20 cellular contexts compared by ENCODE assay signal in genomic region chr10:42593284-42593683, GRCh38. TPM values are rescaled to one million over a fixed set of nuclear protein-coding genes. Genes with fewer than 3 reads are reported as not detected.
DNase-seq lines count a peak whose midpoint lies in the region; ATAC-seq, FAIRE-seq and TF ChIP-seq lines count a peak whose summit lies in the region.
"Had no signal": no experiment of that assay in that cellular context is flagged by ENCODE, and none has a peak within 500 bp of the region (broad histone marks: within the 10 kb centered on the region; RNA-seq: fewer than 3 reads in every experiment).

No MANE protein-coding gene starts in this region.

- DNase-seq in right lobe of liver = no peak
- no peak for DNase-seq in adipocyte (ENCODE audit: low read depth)
- no peak for DNase-seq in endodermal cell
- no peak for DNase-seq in urothelium cell line (ENCODE audit: low spot score)
- no peak for DNase-seq in cerebellum (ENCODE audit: low spot score)
- no peak for DNase-seq in NCI-H1930 (lab: John Stamatoyannopoulos, UW)
- DNase-seq: Calu3; CD4-positive, alpha-beta memory T cell; DMS79 treated with DMSO at 0.1 percent for 48 hours; H7; KG1; NCI-H1105 treated with DMSO at 0.1 percent for 48 hours; NCI-H187; NCI-H2227 treated with DMSO at 0.1 percent for 48 hours; NCI-H510A treated with DMSO at 0.1 percent for 48 hours; NCI-H774; SHP77 had no signal

- no peak for TF ChIP-seq RAD21 in liver (IDR thresholded peaks at IDR 0.05)

- H3K4me1 Mint-ChIP-seq in endodermal cell = no peaks in the 10 kb centered on the region
- H3K4me1 Mint-ChIP-seq: CD4-positive, alpha-beta memory T cell had no signal

- H3K9me3 ChIP-seq in liver (ENCODE audit: control insufficient read depth in 4 of 4, low read length in 3 of 4) (peaks cover 22 to 64% (median 47%) of the 10 kb centered on the region in 4 donors), right lobe of liver (peaks cover 0 to 31% (median 15%) of the 10 kb centered on the region in 4 donors), adipocyte (ENCODE audit: control insufficient read depth, low read length) (peaks cover 67% of the 10 kb centered on the region), endodermal cell (ENCODE audit: control insufficient read depth, low read length) (peaks cover 67% of the 10 kb centered on the region)

- ATAC-seq in right lobe of liver (no peak), HG02798 (IDR thresholded peaks at IDR 0.05; ENCODE audit: poor library complexity, unreplicated experiment) (no peak)

- TF ChIP-seq CTCF in liver (IDR thresholded peaks at IDR 0.05; ENCODE audit: low read depth, low read length, missing input control) (no peak), right lobe of liver (IDR thresholded peaks at IDR 0.05) (no peak), endodermal cell (conservative IDR thresholded peaks at IDR 0.05) (no peak)

- no peaks in the 10 kb centered on the region for H3K27me3 Mint-ChIP-seq in endodermal cell (ENCODE audit: insufficient read depth)
- H3K27me3 Mint-ChIP-seq: CD4-positive, alpha-beta memory T cell had no signal

- H3K27ac ChIP-seq in liver (ENCODE audit: low read depth in 1 of 2, low read length in 2 of 2) (no peak overlapping the region), right lobe of liver (no peak overlapping the region), endodermal cell (ENCODE audit: low read depth, low read length) (no peak overlapping the region)
- H3K27ac ChIP-seq: SK-N-MC had no signal

- no peaks in the 10 kb centered on the region for H3K27me3 ChIP-seq in liver (ENCODE audit: control insufficient read depth in 4 of 4, insufficient read depth in 4 of 4, low read length in 3 of 4)
- H3K27me3 ChIP-seq in right lobe of liver = no peaks in the 10 kb centered on the region
- H3K27me3 ChIP-seq in adipocyte (replicated peaks; ENCODE audit: control insufficient read depth, insufficient read depth, low read length) = no peaks in the 10 kb centered on the region
- H3K27me3 ChIP-seq in endodermal cell (ENCODE audit: control insufficient read depth, insufficient read depth, low read length, poor library complexity, severe bottlenecking) = no peaks in the 10 kb centered on the region

- TF ChIP-seq POLR2A in right lobe of liver (IDR thresholded peaks at IDR 0.05) = no peak

- H3K36me3 ChIP-seq in liver (ENCODE audit: control insufficient read depth in 4 of 4, insufficient read depth in 3 of 4, low read depth in 1 of 4, low read length in 3 of 4) = peaks cover 8 to 72% (median 60%) of the 10 kb centered on the region in 4 donors
- H3K36me3 ChIP-seq in right lobe of liver = peaks cover 0 to 33% (median 14%) of the 10 kb centered on the region in 4 donors
- H3K36me3 ChIP-seq in adipocyte (ENCODE audit: control insufficient read depth, insufficient read depth, low read length, severe bottlenecking) = peaks cover 34% of the 10 kb centered on the region
- H3K36me3 ChIP-seq in endodermal cell (ENCODE audit: control insufficient read depth, insufficient read depth, low read length) = peaks cover 79% of the 10 kb centered on the region

- peaks cover 87% of the 10 kb centered on the region for H3K9me3 Mint-ChIP-seq in endodermal cell

- H3K4me1 ChIP-seq in liver (ENCODE audit: control insufficient read depth in 4 of 4, insufficient read depth in 4 of 4, low read length in 3 of 4) = no peaks in the 10 kb centered on the region
- H3K4me1 ChIP-seq in right lobe of liver = no peaks in the 10 kb centered on the region
- H3K4me1 ChIP-seq in adipocyte (ENCODE audit: control insufficient read depth, insufficient read depth, low read length) = peaks cover 3% of the 10 kb centered on the region
- no peaks in the 10 kb centered on the region for H3K4me1 ChIP-seq in endodermal cell (ENCODE audit: control insufficient read depth, insufficient read depth, low read length)

- 97% methylated on average over 1 of the region's 1 CpG for WGBS in liver
- 100% methylated on average over 1 of the region's 1 CpG for WGBS in right lobe of liver (ENCODE audit: insufficient coverage, low coverage, low lambda C conversion rate, missing lambda C conversion rate)
- 82% methylated on average over 1 of the region's 1 CpG; no CpG with 5 or more reads in 1 of the 2 experiments for WGBS in endodermal cell (ENCODE audit: insufficient coverage in 1 of 2, insufficient read length in 1 of 2), 2 experiments

- H3K9ac ChIP-seq in liver (ENCODE audit: low read depth in 1 of 2, low read length in 2 of 2) = no peak overlapping the region
- H3K9ac ChIP-seq in adipocyte (ENCODE audit: low read length) = no peak overlapping the region
- H3K9ac ChIP-seq in endodermal cell (ENCODE audit: extremely low read depth, low read length, poor library complexity, severe bottlenecking) = no peak overlapping the region

- peaks cover 88% of the 10 kb centered on the region for H3K36me3 Mint-ChIP-seq in endodermal cell (ENCODE audit: low read depth)

- H3K27ac Mint-ChIP-seq in endodermal cell = no peak overlapping the region
- H3K27ac Mint-ChIP-seq: CD4-positive, alpha-beta memory T cell had no signal

- H3K4me3 ChIP-seq in liver (ENCODE audit: low read depth in 1 of 3, low read length in 3 of 3) (peak overlapping the region in 2 of 3 donors; percentile 42 to 75), right lobe of liver (no peak overlapping the region), adipocyte (ENCODE audit: low read length) (peak overlapping the region; percentile 62), endodermal cell (ENCODE audit: low read length) (peak overlapping the region; percentile 65)
- H3K4me3 ChIP-seq: SK-N-MC had no signal

- H3K4me3 Mint-ChIP-seq in endodermal cell = no peak overlapping the region

- intact Hi-C loops in right lobe of liver (cut with DNase I) = no loop called here

- peak; percentile 66 for FAIRE-seq in urothelium cell line (lab: Jason Lieb, UNC)

TF ChIP-seq in liver, 16 proteins besides CTCF, POLR2A, EP300 and RAD21 (continues in another document):
- no peak for TF ChIP-seq HNF4A (conservative IDR thresholded peaks at IDR 0.05)
- TF ChIP-seq SP1 (IDR thresholded peaks at IDR 0.05) = no peak
- no peak for TF ChIP-seq HNF4G (IDR thresholded peaks at IDR 0.05)
- TF ChIP-seq RXRA (IDR thresholded peaks at IDR 0.05) = no peak
- TF ChIP-seq ATF3 (IDR thresholded peaks at IDR 0.05) = no peak
- no peak for TF ChIP-seq FOXA2 (IDR thresholded peaks at IDR 0.05)
- TF ChIP-seq YY1 (IDR thresholded peaks at IDR 0.05) = no peak
- TF ChIP-seq FOXA1 (IDR thresholded peaks at IDR 0.05) = no peak
- no peak for TF ChIP-seq REST (IDR thresholded peaks at IDR 0.05)
- no peak for TF ChIP-seq NR2F2 (IDR thresholded peaks at IDR 0.05)
- TF ChIP-seq TAF1 (conservative IDR thresholded peaks at IDR 0.05) = no peak
- no peak for TF ChIP-seq MAX (IDR thresholded peaks at IDR 0.05)
- no peak for TF ChIP-seq JUND (IDR thresholded peaks at IDR 0.05)
- no peak for TF ChIP-seq GABPA (IDR thresholded peaks at IDR 0.05 in 1 of 2, conservative IDR thresholded peaks at IDR 0.05 in 1 of 2)
- no peak for TF ChIP-seq ZBTB33 (IDR thresholded peaks at IDR 0.05)

RNA-seq across cellular contexts. Expression of gene ZNF33B, which starts 45.1 kb away (rescaled TPM):
- total RNA-seq in liver = 10 to 100 TPM; 10.0 to 16.0 TPM
- 1 to 10 TPM; 5.6 to 7.0 TPM for polyA plus RNA-seq in liver
- 10 to 100 TPM in 3 of 6 experiments, 1 to 10 TPM in 3; 6.1 to 22.1 (median 13.2) TPM for total RNA-seq in right lobe of liver
- 10 to 100 TPM; 17.1 to 34.9 TPM for total RNA-seq in endodermal cell
- polyA plus RNA-seq in endodermal cell (2013, experiment 1 of 2) = 14.2 TPM
- polyA plus RNA-seq in endodermal cell (2013, experiment 2 of 2) = 16.7 TPM
- total RNA-seq in cerebellum = 50.5 TPM

Comparison
In these comparisons a context has a peak if more than half of its experiments do, and no peak if none do; other contexts are left out.
1. H3K4me3 ChIP-seq: peak in liver (2 of 3), adipocyte (single experiment) and endodermal cell (single experiment); none in right lobe of liver (0 of 3).